ENCODE assay signal across 9 cellular contexts in the genomic region with DNA sequence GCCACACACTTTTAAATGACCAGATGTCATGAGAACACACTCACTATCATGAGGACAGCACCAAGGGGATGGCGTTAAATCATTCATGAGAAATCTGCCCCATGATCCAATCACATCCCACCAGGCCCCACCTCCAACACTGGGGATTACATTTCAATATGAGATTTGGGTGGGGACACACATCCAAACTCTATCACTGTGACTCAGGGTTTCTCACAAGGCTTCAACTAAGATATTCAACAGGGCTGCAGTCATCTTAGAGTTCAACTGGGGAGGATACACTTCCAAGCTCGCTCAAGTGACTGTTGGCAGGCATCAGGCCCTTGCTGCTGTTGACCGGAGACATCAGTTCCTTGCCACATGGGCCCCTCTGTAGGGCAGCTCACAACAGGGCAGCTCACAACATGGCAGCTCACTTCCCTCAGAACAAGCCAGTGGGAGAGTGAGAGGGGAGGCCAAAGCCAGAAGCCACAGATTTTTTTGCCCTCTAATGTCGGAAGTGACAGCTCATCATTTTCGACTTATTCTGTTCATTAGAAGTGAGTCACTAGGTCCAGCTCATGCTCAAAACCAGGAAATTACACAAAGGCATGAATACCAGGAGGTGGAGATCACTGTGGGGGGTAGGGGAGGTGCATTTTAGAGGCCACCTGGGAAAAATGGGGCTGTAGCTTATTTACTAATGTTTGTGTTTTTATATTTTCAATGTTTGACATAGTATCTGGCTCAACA. TPM values are rescaled to one million over a fixed set of nuclear protein-coding genes. Genes with fewer than 3 reads are reported as not detected.
DNase-seq lines count a peak whose midpoint lies in the region; ATAC-seq and TF ChIP-seq lines count a peak whose summit lies in the region.
"Had no signal": no experiment of that assay in that cellular context is flagged by ENCODE, and none has a peak within 500 bp of the region (broad histone marks: within the 10 kb centered on the region; RNA-seq: fewer than 3 reads in every experiment).

No MANE protein-coding gene starts in this region.

- DNase-seq in DMS53 (lab: John Stamatoyannopoulos, UW): peak; percentile 93
- peak; percentile 43 for DNase-seq in MV-4-11 (lab: John Stamatoyannopoulos, UW)
- DNase-seq in choroid plexus epithelial cell (ENCODE audit: low read depth): peak; percentile 92
- peak; percentile 58 for DNase-seq in osteoblast (ENCODE audit: insufficient read length, low spot score, missing footprints)
- no peak for DNase-seq in GM19238 (ENCODE audit: insufficient read length, low spot score)
- DNase-seq in HAP-1 (ENCODE audit: low spot score in 2 of 2): no peak
- DNase-seq in OCI-M2 (lab: John Stamatoyannopoulos, UW; ENCODE audit: unreplicated experiment): no peak
- no peak for DNase-seq in stimulated activated naive CD8-positive, alpha-beta T cell treated with anti-CD3 and anti-CD28 coated beads, Interleukin-15, Interleukin-2, amounts not matched to agents 100 U/mL and 50 U/mL, for 24 hours
- DNase-seq: T-helper 1 cell had no signal

- H3K79me2 ChIP-seq in osteoblast (ENCODE audit: insufficient read depth, low read length): no peaks in the 10 kb centered on the region

- no peak for ATAC-seq in stimulated activated naive CD8-positive, alpha-beta T cell treated with anti-CD3 and anti-CD28 coated beads, Interleukin-15, Interleukin-2, amounts not matched to agents 100 U/mL and 50 U/mL, for 24 hours

- peak overlapping the region; percentile 94 for H2AFZ ChIP-seq in osteoblast (ENCODE audit: low read length)

- H3K4me3 ChIP-seq in choroid plexus epithelial cell (ENCODE audit: low read depth, low read length): no peak overlapping the region
- no peak overlapping the region for H3K4me3 ChIP-seq in osteoblast (ENCODE audit: insufficient read depth, low read length)
- H3K4me3 ChIP-seq in HAP-1: no peak overlapping the region

- H3K27ac ChIP-seq in osteoblast (ENCODE audit: low read depth, low read length): peak overlapping the region; percentile 98

- H3K4me2 ChIP-seq in osteoblast (ENCODE audit: insufficient read depth, low read length): peak overlapping the region; percentile 16

- peaks cover 27% of the 10 kb centered on the region for H3K4me1 ChIP-seq in osteoblast (ENCODE audit: insufficient read depth, low read length)
- H3K4me1 ChIP-seq in HAP-1: no peaks in the 10 kb centered on the region

- H3K9me3 ChIP-seq in osteoblast (ENCODE audit: low read depth, low read length) (no peaks in the 10 kb centered on the region), HAP-1 (no peaks in the 10 kb centered on the region)

- H4K20me1 ChIP-seq in osteoblast (ENCODE audit: insufficient read depth, low read length): no peaks in the 10 kb centered on the region

- H3K27me3 ChIP-seq in osteoblast (ENCODE audit: insufficient read depth, low read length): no peaks in the 10 kb centered on the region
- no peaks in the 10 kb centered on the region for H3K27me3 ChIP-seq in HAP-1 (ENCODE audit: low read depth)

- no peak for TF ChIP-seq CTCF in choroid plexus epithelial cell (conservative IDR thresholded peaks at IDR 0.05; ENCODE audit: low read depth, low read length)
- no peak for TF ChIP-seq CTCF in osteoblast (IDR thresholded peaks at IDR 0.05; ENCODE audit: extremely low read depth, low read depth, low read length)

- no peaks in the 10 kb centered on the region for H3K36me3 ChIP-seq in osteoblast (ENCODE audit: insufficient read depth, low read length)
- no peaks in the 10 kb centered on the region for H3K36me3 ChIP-seq in HAP-1 (replicated peaks)

- in situ Hi-C loops in HAP-1 (cut with MboI; ENCODE audit: low sequenced_read_pairs): no loop called here

RNA-seq across cellular contexts. Expression of a gene that starts 50.8 kb away (rescaled TPM):
- 2.2 and 3.2 TPM in 2 replicates for total RNA-seq in osteoblast

Comparison
In these comparisons a context has a peak if more than half of its experiments do, and no peak if none do; other contexts are left out.
1. DNase-seq: peak in DMS53 (single experiment), MV-4-11 (single experiment), choroid plexus epithelial cell (single experiment) and osteoblast (single experiment); none in GM19238 (single experiment), HAP-1 (0 of 2), OCI-M2 (single experiment) and stimulated activated naive CD8-positive, alpha-beta T cell treated with anti-CD3 and anti-CD28 coated beads, Interleukin-15, Interleukin-2, amounts not matched to agents 100 U/mL and 50 U/mL, for 24 hours (single experiment).